In genomic region chr10:132651511-132652029, GRCh38 we compare ENCODE assay signal across 28 cellular contexts.
"Had no signal": no experiment of that assay in that cellular context is flagged by ENCODE, and none has a peak within 500 bp of the region (broad histone marks: within the 10 kb centered on the region; RNA-seq: fewer than 3 reads in every experiment).

No MANE protein-coding gene starts in this region.

- ATAC-seq: left colon, right lobe of liver had no signal

- H3K27ac Mint-ChIP-seq: activated CD4-positive, alpha-beta memory T cell treated with anti-CD3 and anti-CD28 coated beads, Interleukin-2, amount 10 ng/mL, durations not matched to agents 7 days and 5 days; activated CD4-positive, alpha-beta T cell treated with anti-CD3 and anti-CD28 coated beads, Interleukin-2, amount 10 ng/mL, durations not matched to agents 7 days and 5 days; activated naive CD4-positive, alpha-beta T cell treated with anti-CD3 and anti-CD28 coated beads, Interleukin-2, amount 10 ng/mL, durations not matched to agents 7 days and 5 days; activated naive CD8-positive, alpha-beta T cell treated with anti-CD3 and anti-CD28 coated beads, Interleukin-2, amount 10 ng/mL, durations not matched to agents 7 days and 5 days; activated T-cell treated with anti-CD3 and anti-CD28 coated beads, Interleukin-2, amount 50 U/mL, for 24 hours; immature natural killer cell; mesothelial cell of epicardium had no signal

- H3K4me3 ChIP-seq: ascending aorta, cardiac muscle cell, right lobe of liver, upper lobe of left lung, vagina had no signal

- H3K9me3 ChIP-seq: ascending aorta, right lobe of liver, upper lobe of left lung, vagina had no signal

- H3K4me3 Mint-ChIP-seq: activated CD4-positive, alpha-beta memory T cell treated with anti-CD3 and anti-CD28 coated beads, Interleukin-2, amount 10 ng/mL, durations not matched to agents 7 days and 5 days; activated CD4-positive, alpha-beta T cell treated with anti-CD3 and anti-CD28 coated beads, Interleukin-2, amount 10 ng/mL, durations not matched to agents 7 days and 5 days; activated naive CD4-positive, alpha-beta T cell treated with anti-CD3 and anti-CD28 coated beads, Interleukin-2, amount 10 ng/mL, durations not matched to agents 7 days and 5 days; activated naive CD8-positive, alpha-beta T cell treated with anti-CD3 and anti-CD28 coated beads, Interleukin-2, amount 10 ng/mL, durations not matched to agents 7 days and 5 days; activated T-cell treated with anti-CD3 and anti-CD28 coated beads, Interleukin-2, amount 50 U/mL, for 24 hours; brain; immature natural killer cell; mesothelial cell of epicardium; naive B cell; neural crest cell had no signal

- H3K36me3 ChIP-seq: cardiac muscle cell had no signal

- H3K27me3 ChIP-seq: ascending aorta, cardiac muscle cell, right lobe of liver, upper lobe of left lung, vagina had no signal

- H3K4me1 ChIP-seq: ascending aorta, right lobe of liver had no signal

- H3K27ac ChIP-seq: ascending aorta, cardiac muscle cell, right lobe of liver, upper lobe of left lung, vagina had no signal

- DNase-seq: activated CD4-positive, alpha-beta memory T cell treated with anti-CD3 and anti-CD28 coated beads, Interleukin-2, amount 10 ng/mL, durations not matched to agents 7 days and 5 days; activated CD4-positive, alpha-beta T cell treated with anti-CD3 and anti-CD28 coated beads for 1 hour; activated CD4-positive, alpha-beta T cell treated with anti-CD3 and anti-CD28 coated beads, Interleukin-2, amount 10 ng/mL, durations not matched to agents 7 days and 5 days; activated CD8-positive, alpha-beta memory T cell treated with anti-CD3 and anti-CD28 coated beads, Interleukin-2, amount 50 U/mL, for 48 hours; activated gamma-delta T cell; activated naive CD4-positive, alpha-beta T cell treated with anti-CD3 and anti-CD28 coated beads, Interleukin-2, amount 10 ng/mL, durations not matched to agents 7 days and 5 days; activated naive CD8-positive, alpha-beta T cell treated with anti-CD3 and anti-CD28 coated beads, Interleukin-2, amount 10 ng/mL, durations not matched to agents 7 days and 5 days; activated T-cell treated with anti-CD3 and anti-CD28 coated beads, Interleukin-2, amount 50 U/mL, for 24 hours; cortex of kidney; foreskin fibroblast; hippocampal formation; immature natural killer cell; kidney; left colon; naive B cell; occipital lobe; small intestine; stimulated activated CD4-positive, alpha-beta T cell treated with anti-CD3 and anti-CD28 coated beads, Interleukin-1b, Interleukin-23, amount 100 ng/mL, for 48 hours; stimulated activated naive CD4-positive, alpha-beta T cell; T-helper 2 cell had no signal

- H3K27me3 Mint-ChIP-seq: activated CD4-positive, alpha-beta memory T cell treated with anti-CD3 and anti-CD28 coated beads, Interleukin-2, amount 10 ng/mL, durations not matched to agents 7 days and 5 days; activated CD4-positive, alpha-beta T cell treated with anti-CD3 and anti-CD28 coated beads, Interleukin-2, amount 10 ng/mL, durations not matched to agents 7 days and 5 days; activated naive CD4-positive, alpha-beta T cell treated with anti-CD3 and anti-CD28 coated beads, Interleukin-2, amount 10 ng/mL, durations not matched to agents 7 days and 5 days; activated naive CD8-positive, alpha-beta T cell treated with anti-CD3 and anti-CD28 coated beads, Interleukin-2, amount 10 ng/mL, durations not matched to agents 7 days and 5 days; activated T-cell treated with anti-CD3 and anti-CD28 coated beads, Interleukin-2, amount 50 U/mL, for 24 hours; brain; naive B cell had no signal

- H3K9me3 Mint-ChIP-seq: activated CD4-positive, alpha-beta memory T cell treated with anti-CD3 and anti-CD28 coated beads, Interleukin-2, amount 10 ng/mL, durations not matched to agents 7 days and 5 days; activated CD4-positive, alpha-beta T cell treated with anti-CD3 and anti-CD28 coated beads, Interleukin-2, amount 10 ng/mL, durations not matched to agents 7 days and 5 days; activated naive CD4-positive, alpha-beta T cell treated with anti-CD3 and anti-CD28 coated beads, Interleukin-2, amount 10 ng/mL, durations not matched to agents 7 days and 5 days; activated naive CD8-positive, alpha-beta T cell treated with anti-CD3 and anti-CD28 coated beads, Interleukin-2, amount 10 ng/mL, durations not matched to agents 7 days and 5 days; activated T-cell treated with anti-CD3 and anti-CD28 coated beads, Interleukin-2, amount 50 U/mL, for 24 hours; brain; immature natural killer cell; mesothelial cell of epicardium; naive B cell; neural crest cell had no signal

- H3K4me1 Mint-ChIP-seq: activated CD4-positive, alpha-beta memory T cell treated with anti-CD3 and anti-CD28 coated beads, Interleukin-2, amount 10 ng/mL, durations not matched to agents 7 days and 5 days; activated naive CD4-positive, alpha-beta T cell treated with anti-CD3 and anti-CD28 coated beads, Interleukin-2, amount 10 ng/mL, durations not matched to agents 7 days and 5 days; activated naive CD8-positive, alpha-beta T cell treated with anti-CD3 and anti-CD28 coated beads, Interleukin-2, amount 10 ng/mL, durations not matched to agents 7 days and 5 days had no signal
